In the genomic region with DNA sequence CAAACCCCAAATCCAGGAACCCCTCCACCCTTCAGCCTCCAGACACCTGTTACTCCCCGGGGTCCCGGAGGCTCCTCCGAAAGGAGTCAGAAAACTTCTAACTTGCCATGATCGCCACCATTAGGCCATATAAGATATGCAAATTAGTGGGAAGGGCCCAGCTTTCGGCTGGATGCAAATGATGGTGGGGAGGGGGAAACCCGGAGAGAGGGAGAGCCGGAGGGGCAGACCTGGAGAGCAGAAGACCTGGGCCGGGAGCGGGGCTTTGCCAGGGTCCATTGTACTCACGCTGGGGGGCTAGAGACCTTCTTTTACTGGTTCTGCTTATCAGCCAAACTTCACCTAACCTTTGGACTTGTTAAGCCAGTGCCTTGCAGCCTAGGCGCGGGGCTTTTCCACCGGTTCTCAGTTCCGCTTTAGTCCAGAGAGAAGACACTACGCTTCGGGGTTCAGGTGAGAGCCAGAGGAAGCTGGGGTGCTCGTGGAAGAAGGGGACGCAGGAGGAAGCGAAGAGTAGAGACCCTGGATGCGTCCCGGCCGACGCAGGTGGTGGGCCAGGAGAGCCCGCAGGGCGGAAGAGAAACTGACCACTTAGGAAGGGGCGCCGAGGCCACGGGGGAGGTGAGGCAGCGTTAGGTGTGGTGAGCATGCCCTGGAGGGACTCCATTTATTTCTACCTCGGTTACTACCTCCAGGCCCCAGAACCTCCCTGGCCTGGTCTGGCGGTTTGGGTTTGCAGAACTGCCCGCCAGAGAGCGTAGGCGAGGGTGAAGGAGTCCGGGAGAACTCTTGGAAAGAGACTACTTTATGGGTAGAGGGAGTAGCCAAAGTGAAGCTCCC, we compare ENCODE assay signal across 8 cellular contexts.
A peak's percentile ranks its signal among the peaks of the same experiment; 100 is the strongest.
DNase-seq lines count a peak whose midpoint lies in the region; ATAC-seq and TF ChIP-seq lines count a peak whose summit lies in the region.

A gene with protein sequence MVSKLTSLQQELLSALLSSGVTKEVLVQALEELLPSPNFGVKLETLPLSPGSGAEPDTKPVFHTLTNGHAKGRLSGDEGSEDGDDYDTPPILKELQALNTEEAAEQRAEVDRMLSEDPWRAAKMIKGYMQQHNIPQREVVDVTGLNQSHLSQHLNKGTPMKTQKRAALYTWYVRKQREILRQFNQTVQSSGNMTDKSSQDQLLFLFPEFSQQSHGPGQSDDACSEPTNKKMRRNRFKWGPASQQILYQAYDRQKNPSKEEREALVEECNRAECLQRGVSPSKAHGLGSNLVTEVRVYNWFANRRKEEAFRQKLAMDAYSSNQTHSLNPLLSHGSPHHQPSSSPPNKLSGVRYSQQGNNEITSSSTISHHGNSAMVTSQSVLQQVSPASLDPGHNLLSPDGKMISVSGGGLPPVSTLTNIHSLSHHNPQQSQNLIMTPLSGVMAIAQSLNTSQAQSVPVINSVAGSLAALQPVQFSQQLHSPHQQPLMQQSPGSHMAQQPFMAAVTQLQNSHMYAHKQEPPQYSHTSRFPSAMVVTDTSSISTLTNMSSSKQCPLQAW (minus strand): TSS at position 99 of the 840 bp plus-strand sequence. CDS start 175 bp downstream, outside the sequence.

- H3K36me3 Mint-ChIP-seq in memory B cell: no peaks in the 10 kb centered on the region

- ATAC-seq in GM21786 (IDR thresholded peaks at IDR 0.05; ENCODE audit: unreplicated experiment) (peak; percentile 45), memory B cell (ENCODE audit: low read depth) (peak; percentile 94)

- peak; percentile 72 to 77 for DNase-seq in memory B cell (ENCODE audit: low spot score in 2 of 2)
- DNase-seq in NCI-H2107 (lab: John Stamatoyannopoulos, UW): no peak
- no peak for DNase-seq in GM03348 (ENCODE audit: low spot score)
- DNase-seq in NCI-H1694 treated with DMSO at 0.1 percent for 48 hours (lab: John Stamatoyannopoulos, UW): no peak
- no peak for DNase-seq in AG08395 (ENCODE audit: low spot score)

- no peaks in the 10 kb centered on the region for H3K9me3 Mint-ChIP-seq in memory B cell

- peak within 1 kb of the TSS; percentile 0 for H3K27ac Mint-ChIP-seq in memory B cell

- H3K4me1 Mint-ChIP-seq in memory B cell: peaks cover 18% of the 10 kb centered on the region

- peak; percentile 3 for TF ChIP-seq CTCF in GM12873 (IDR thresholded peaks at IDR 0.05; ENCODE audit: insufficient read depth, low read depth, low read length, missing control alignments)
- TF ChIP-seq CTCF in VCaP (conservative IDR thresholded peaks at IDR 0.05): no peak

- H3K4me3 Mint-ChIP-seq in memory B cell: peak within 1 kb of the TSS; percentile 83

- peak within 1 kb of the TSS; percentile 99 for H3K27ac ChIP-seq in VCaP

- H3K27me3 Mint-ChIP-seq in memory B cell: peaks cover 30% of the 10 kb centered on the region

Comparison
In these comparisons a context has a peak if more than half of its experiments do, and no peak if none do; other contexts are left out.
1. DNase-seq: peak in memory B cell (2 of 2); none in NCI-H2107 (single experiment), GM03348 (single experiment), NCI-H1694 treated with DMSO at 0.1 percent for 48 hours (single experiment) and AG08395 (single experiment).